Comparison of ENCODE assay signal across 25 cellular contexts in the genomic region with DNA sequence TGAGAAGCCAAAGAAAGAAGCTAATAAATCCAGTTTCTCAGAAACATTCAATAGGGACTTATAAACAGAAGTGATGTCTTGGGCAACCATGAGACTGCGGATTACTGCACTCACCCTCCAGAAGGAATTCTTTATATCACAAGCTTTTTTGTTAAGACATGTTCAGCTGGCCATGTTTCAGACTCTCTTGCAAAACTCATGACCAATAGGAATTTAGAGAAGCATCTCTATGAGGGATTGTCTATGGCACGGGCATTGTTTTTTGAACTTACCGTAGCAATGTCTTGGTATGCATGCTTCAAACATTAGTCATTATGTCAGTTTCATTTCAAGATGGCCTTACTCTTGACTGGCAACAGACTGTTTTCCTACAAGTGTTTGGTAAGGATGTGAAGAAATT.
"Had no signal": no experiment of that assay in that cellular context is flagged by ENCODE, and none has a peak within 500 bp of the region (broad histone marks: within the 10 kb centered on the region; RNA-seq: fewer than 3 reads in every experiment).

No MANE protein-coding gene starts in this region.

- H3K9ac ChIP-seq: SK-N-SH had no signal

- H3K36me3 ChIP-seq: brain microvascular endothelial cell, SJCRH30 had no signal

- H3K4me2 ChIP-seq: SK-N-SH had no signal

- H3K27ac ChIP-seq: brain microvascular endothelial cell, SJCRH30, VCaP had no signal

- DNase-seq: activated CD4-positive, alpha-beta memory T cell treated with anti-CD3 and anti-CD28 coated beads for 36 hours; activated CD4-positive, alpha-beta T cell treated with anti-CD3 and anti-CD28 coated beads, Interleukin-2, amount 10 ng/mL, durations not matched to agents 7 days and 5 days; activated CD4-positive, CD25-positive, alpha-beta regulatory T cell; activated CD8-positive, alpha-beta memory T cell treated with anti-CD3 and anti-CD28 coated beads for 24 hours; activated gamma-delta T cell; activated naive CD4-positive, alpha-beta T cell treated with anti-CD3 and anti-CD28 coated beads for 36 hours; activated T-cell treated with anti-CD3 and anti-CD28 coated beads, Interleukin-2, amount 50 U/mL, for 4 hours; brain microvascular endothelial cell; caudate nucleus; Kasumi-1; NCI-H1092; NCI-H1417; NCI-H1930; NCI-H2171; NCI-H2227 treated with DMSO at 0.1 percent for 48 hours; NCI-H446 treated with DMSO at 0.1 percent for 48 hours; NCI-H524 treated with DMSO at 0.1 percent for 48 hours; NCI-H774; Right ventricle myocardium superior; RPMI8226; SJCRH30; SK-N-SH; T-helper 1 cell had no signal

- H3K4me1 ChIP-seq: SJCRH30 had no signal

- ATAC-seq: activated T-cell treated with anti-CD3 and anti-CD28 coated beads, Interleukin-2, amount 50 U/mL, for 4 hours; activated T-helper 17 cell treated with anti-CD3 and anti-CD28 coated beads, Interleukin-2, amount 50 U/mL, for 72 hours had no signal

- H3K27me3 ChIP-seq: brain microvascular endothelial cell, SJCRH30 had no signal

- H3K4me3 ChIP-seq: SJCRH30 had no signal
